18 cellular contexts compared by ENCODE assay signal in genomic region chr17:74812109-74812864, GRCh38. TPM values are rescaled to one million over a fixed set of nuclear protein-coding genes. Genes with fewer than 3 reads are reported as not detected.
A peak's percentile ranks its signal among the peaks of the same experiment; 100 is the strongest.
DNase-seq lines count a peak whose midpoint lies in the region; ATAC-seq, FAIRE-seq and TF ChIP-seq lines count a peak whose summit lies in the region.
"Had no signal": no experiment of that assay in that cellular context is flagged by ENCODE, and none has a peak within 500 bp of the region (broad histone marks: within the 10 kb centered on the region; RNA-seq: fewer than 3 reads in every experiment).

No MANE protein-coding gene starts in this region.

- no peak for TF ChIP-seq POLR2A in tibial nerve (IDR thresholded peaks at IDR 0.05)

- TF ChIP-seq CTCF in left lung (IDR thresholded peaks at IDR 0.05) (no peak), tibial nerve (IDR thresholded peaks at IDR 0.05) (no peak), kidney (IDR thresholded peaks at IDR 0.05; ENCODE audit: borderline replicate concordance, extremely low read depth, insufficient read depth) (no peak)

- no peak overlapping the region for H3K9ac ChIP-seq in kidney (ENCODE audit: low read length in 2 of 2)

- H3K4me3 ChIP-seq in left lung (no peak overlapping the region), tibial nerve (no peak overlapping the region), kidney (ENCODE audit: low read length in 2 of 2) (no peak overlapping the region)
- H3K4me3 ChIP-seq: HAP-1, thoracic aorta had no signal

- 39 to 40% methylated on average over 20 of the region's 20 CpGs for WGBS in tibial nerve, 2 donors

- H3K27me3 ChIP-seq in left lung (no peaks in the 10 kb centered on the region), tibial nerve (no peaks in the 10 kb centered on the region)

- H3K9me3 ChIP-seq in left lung: no peaks in the 10 kb centered on the region
- no peaks in the 10 kb centered on the region for H3K9me3 ChIP-seq in tibial nerve
- no peaks in the 10 kb centered on the region for H3K9me3 ChIP-seq in kidney (ENCODE audit: control insufficient read depth in 1 of 2, low read length in 2 of 2)
- H3K9me3 ChIP-seq: HAP-1, thoracic aorta had no signal

- intact Hi-C loops in left lung (cut with DNase I): no loop called here
- intact Hi-C loops in kidney (cut with DNase I): no loop called here

- H3K27ac ChIP-seq in cingulate gyrus (ENCODE audit: low read depth, low read length): peak overlapping the region; percentile 63
- peak overlapping the region in 1 of 2 donors; percentile 56 for H3K27ac ChIP-seq in left lung
- H3K27ac ChIP-seq in tibial nerve: peak overlapping the region; percentile 28 to 85 (median 56)
- no peak overlapping the region for H3K27ac ChIP-seq in kidney (ENCODE audit: low read depth in 2 of 2, low read length in 2 of 2)
- H3K27ac ChIP-seq: thoracic aorta had no signal

- peak; percentile 78 for ATAC-seq in left lung
- ATAC-seq in GM21717 (IDR thresholded peaks at IDR 0.05; ENCODE audit: unreplicated experiment): no peak
- ATAC-seq: activated T-cell treated with anti-CD3 and anti-CD28 coated beads, Interleukin-2, amount 50 U/mL, for 4 hours; Panc1 had no signal

- FAIRE-seq in kidney (lab: Jason Lieb, UNC): no peak

- DNase-seq in NOMO-1 (lab: John Stamatoyannopoulos, UW; ENCODE audit: unreplicated experiment in 2 of 2) (peak; percentile 43 to 54), left lung (peak in 1 of 2 donors; percentile 42), tibial nerve (ENCODE audit: low spot score in 2 of 2) (no peak), germinal center (ENCODE audit: low spot score) (no peak), kidney (no peak)
- DNase-seq: activated CD4-positive, alpha-beta memory T cell treated with anti-CD3 and anti-CD28 coated beads, Interleukin-2, amount 10 ng/mL, durations not matched to agents 7 days and 5 days; activated T-cell treated with anti-CD3 and anti-CD28 coated beads, Interleukin-2, amount 50 U/mL, for 4 hours; DMS 273 treated with DMSO at 0.1 percent for 48 hours; NCI-H1694; NCI-H526 treated with DMSO at 0.1 percent for 48 hours; stimulated activated CD4-positive, alpha-beta T cell treated with anti-CD3 and anti-CD28 coated beads, Interleukin-4, amount 100 ng/mL, for 24 hours; stimulated activated CD8-positive, alpha-beta memory T cell treated with anti-CD3 and anti-CD28 coated beads, Interleukin-4, amount 100 ng/mL, for 48 hours had no signal

- H3K4me1 ChIP-seq in left lung (peaks cover 0 to 35% of the 10 kb centered on the region in 2 donors), tibial nerve (peaks cover 0 to 54% (median 24%) of the 10 kb centered on the region in 4 donors), kidney (ENCODE audit: control insufficient read depth in 1 of 2, insufficient read depth in 1 of 2, low read depth in 1 of 2, low read length in 2 of 2) (no peaks in the 10 kb centered on the region)
- H3K4me1 ChIP-seq: HAP-1 had no signal

- no peak for TF ChIP-seq EP300 in tibial nerve (IDR thresholded peaks at IDR 0.05)

- H3K36me3 ChIP-seq in left lung: peaks cover 0 to 22% of the 10 kb centered on the region in 2 donors
- peaks cover 0 to 25% (median 0%) of the 10 kb centered on the region in 3 donors for H3K36me3 ChIP-seq in tibial nerve
- H3K36me3 ChIP-seq in kidney (ENCODE audit: control insufficient read depth in 1 of 2, insufficient read depth in 2 of 2, low read length in 2 of 2): no peaks in the 10 kb centered on the region
- H3K36me3 ChIP-seq: HAP-1, thoracic aorta had no signal

RNA-seq across cellular contexts. Expression of gene NAT9, which starts 36.1 kb away (rescaled TPM):
- total RNA-seq in left lung (10 to 100 TPM; 42.8 to 45.8 TPM), tibial nerve (10 to 100 TPM; 27.5 to 78.6 (median 43.2) TPM), kidney (41.5 TPM)
- 33.5 TPM for polyA plus RNA-seq in kidney (ENCODE audit: insufficient read depth, low read depth, low replicate concordance)

RNA-seq across cellular contexts. Expression of gene GRIN2C, which starts 47.4 kb away (rescaled TPM):
- total RNA-seq in left lung: under 1 TPM in 1 of 2 donors, not detected in 1; 0.26 TPM
- total RNA-seq in tibial nerve: 1 to 10 TPM in 1 of 4 donors, under 1 TPM in 3; 0.22 to 3.6 (median 0.50) TPM
- 0.31 TPM for total RNA-seq in kidney
- polyA plus RNA-seq in kidney (ENCODE audit: insufficient read depth, low read depth, low replicate concordance): 0.15 TPM
- total RNA-seq: B cell had no signal

Comparison
In these comparisons a context has a peak if more than half of its experiments do, and no peak if none do; other contexts are left out.
1. DNase-seq: peak in NOMO-1 (2 of 2); none in tibial nerve (0 of 2), germinal center (single experiment) and kidney (single experiment).
2. H3K27ac ChIP-seq: peak in cingulate gyrus (single experiment) and tibial nerve (4 of 4); none in kidney (0 of 2).